15 cellular contexts compared by ENCODE assay signal in genomic region chr16:75868636-75869389, GRCh38.
DNase-seq lines count a peak whose midpoint lies in the region; ATAC-seq and TF ChIP-seq lines count a peak whose summit lies in the region.
"Had no signal": no experiment of that assay in that cellular context is flagged by ENCODE, and none has a peak within 500 bp of the region (broad histone marks: within the 10 kb centered on the region; RNA-seq: fewer than 3 reads in every experiment).

No MANE protein-coding gene starts in this region.

- H3K79me2 ChIP-seq in hepatocyte (no peaks in the 10 kb centered on the region), parathyroid adenoma (no peaks in the 10 kb centered on the region)

- intact Hi-C loops in heart left ventricle (cut with DNase I), result no loop called here

- H3K27me3 ChIP-seq in hepatocyte (no peaks in the 10 kb centered on the region), parathyroid adenoma (ENCODE audit: control insufficient read depth, insufficient read depth, low read length) (peaks cover 3% of the 10 kb centered on the region), heart left ventricle (no peaks in the 10 kb centered on the region)
- H3K27me3 ChIP-seq: BLaER1 treated with 17β-estradiol and CSF1 and Interleukin-3, amounts not matched to agents 10 nM and 100 nM had no signal

- H4K20me1 ChIP-seq in hepatocyte (ENCODE audit: insufficient read depth, poor library complexity, severe bottlenecking), result no peaks in the 10 kb centered on the region
- H4K20me1 ChIP-seq: BLaER1 treated with 17β-estradiol and CSF1 and Interleukin-3, amounts not matched to agents 10 nM and 100 nM had no signal

- H3K27ac ChIP-seq in hepatocyte, result peak overlapping the region; percentile 13
- no peak overlapping the region for H3K27ac ChIP-seq in parathyroid adenoma
- H3K27ac ChIP-seq in heart left ventricle, result no peak overlapping the region
- H3K27ac ChIP-seq: BLaER1 treated with 17β-estradiol and CSF1 and Interleukin-3, amounts not matched to agents 10 nM and 100 nM had no signal

- H3K4me1 ChIP-seq in hepatocyte (ENCODE audit: insufficient read depth) (no peaks in the 10 kb centered on the region), parathyroid adenoma (peaks cover 3% of the 10 kb centered on the region), heart left ventricle (no peaks in the 10 kb centered on the region)
- H3K4me1 ChIP-seq: BLaER1 treated with 17β-estradiol and CSF1 and Interleukin-3, amounts not matched to agents 10 nM and 100 nM had no signal

- DNase-seq in NCI-H82 (lab: John Stamatoyannopoulos, UW) (peak; percentile 46), hepatocyte (ENCODE audit: low spot score) (peak; percentile 27), heart left ventricle (no peak)
- no peak for DNase-seq in activated effector memory CD4-positive, alpha-beta T cell treated with Interleukin-2 at 50 U/mL for 16 hours
- DNase-seq: Calu3; CD4-positive, CD25-positive, alpha-beta regulatory T cell; DMS 273 treated with DMSO at 0.1 percent for 48 hours; HCEC 1CT; HFFc6 had no signal

- H3K9ac ChIP-seq in parathyroid adenoma, result no peak overlapping the region
- H3K9ac ChIP-seq: BLaER1 treated with 17β-estradiol and CSF1 and Interleukin-3, amounts not matched to agents 10 nM and 100 nM had no signal

- 40% methylated on average over 9 of the region's 9 CpGs for WGBS in hepatocyte (ENCODE audit: low lambda C conversion rate, missing lambda C conversion rate)
- WGBS in heart left ventricle, 4 donors, result 65 to 73% (median 71%) methylated on average over 9 of the region's 9 CpGs

- H2AFZ ChIP-seq in hepatocyte (no peak overlapping the region), parathyroid adenoma (peak overlapping the region; percentile 14)

- H3K9me3 ChIP-seq in hepatocyte (ENCODE audit: low read depth), result no peaks in the 10 kb centered on the region
- no peaks in the 10 kb centered on the region for H3K9me3 ChIP-seq in parathyroid adenoma (ENCODE audit: control insufficient read depth, low read length)
- H3K9me3 ChIP-seq in heart left ventricle, result no peaks in the 10 kb centered on the region
- H3K9me3 ChIP-seq: BLaER1 treated with 17β-estradiol and CSF1 and Interleukin-3, amounts not matched to agents 10 nM and 100 nM had no signal

- no peak for ATAC-seq in HG03280 (IDR thresholded peaks at IDR 0.05; ENCODE audit: unreplicated experiment)
- ATAC-seq in HG02870 (IDR thresholded peaks at IDR 0.05; ENCODE audit: unreplicated experiment), result no peak
- ATAC-seq in heart left ventricle, result no peak
- ATAC-seq: GM12878, HepG2 had no signal

- TF ChIP-seq CTCF in hepatocyte (IDR thresholded peaks at IDR 0.05; ENCODE audit: poor library complexity) (no peak), parathyroid adenoma (IDR thresholded peaks at IDR 0.05) (no peak), heart left ventricle (IDR thresholded peaks at IDR 0.05) (no peak)

- H3K4me3 ChIP-seq in hepatocyte, result no peak overlapping the region
- H3K4me3 ChIP-seq in parathyroid adenoma (ENCODE audit: low read depth, low read length), result no peak overlapping the region
- no peak overlapping the region for H3K4me3 ChIP-seq in heart left ventricle
- H3K4me3 ChIP-seq: BLaER1 treated with 17β-estradiol and CSF1 and Interleukin-3, amounts not matched to agents 10 nM and 100 nM; GM12878 had no signal

- H3K36me3 ChIP-seq in hepatocyte (replicated peaks; ENCODE audit: insufficient read depth, low read depth) (no peaks in the 10 kb centered on the region), parathyroid adenoma (ENCODE audit: control insufficient read depth, insufficient read depth, low read length) (no peaks in the 10 kb centered on the region), heart left ventricle (no peaks in the 10 kb centered on the region)
- H3K36me3 ChIP-seq: BLaER1 treated with 17β-estradiol and CSF1 and Interleukin-3, amounts not matched to agents 10 nM and 100 nM had no signal

- H3K9me2 ChIP-seq in hepatocyte (replicated peaks; ENCODE audit: insufficient read depth), result no peaks in the 10 kb centered on the region

- H3K4me2 ChIP-seq in hepatocyte, result no peak overlapping the region
- H3K4me2 ChIP-seq in parathyroid adenoma (ENCODE audit: low read length), result no peak overlapping the region
- H3K4me2 ChIP-seq: BLaER1 treated with 17β-estradiol and CSF1 and Interleukin-3, amounts not matched to agents 10 nM and 100 nM had no signal

- no peak for TF ChIP-seq POLR2A in heart left ventricle (IDR thresholded peaks at IDR 0.05)

Comparison
In these comparisons a context has a peak if more than half of its experiments do, and no peak if none do; other contexts are left out.
1. DNase-seq: peak in NCI-H82 (single experiment) and hepatocyte (single experiment); none in heart left ventricle (0 of 5) and activated effector memory CD4-positive, alpha-beta T cell treated with Interleukin-2 at 50 U/mL for 16 hours (single experiment).